ENCODE assay signal across 12 cellular contexts in the genomic region with DNA sequence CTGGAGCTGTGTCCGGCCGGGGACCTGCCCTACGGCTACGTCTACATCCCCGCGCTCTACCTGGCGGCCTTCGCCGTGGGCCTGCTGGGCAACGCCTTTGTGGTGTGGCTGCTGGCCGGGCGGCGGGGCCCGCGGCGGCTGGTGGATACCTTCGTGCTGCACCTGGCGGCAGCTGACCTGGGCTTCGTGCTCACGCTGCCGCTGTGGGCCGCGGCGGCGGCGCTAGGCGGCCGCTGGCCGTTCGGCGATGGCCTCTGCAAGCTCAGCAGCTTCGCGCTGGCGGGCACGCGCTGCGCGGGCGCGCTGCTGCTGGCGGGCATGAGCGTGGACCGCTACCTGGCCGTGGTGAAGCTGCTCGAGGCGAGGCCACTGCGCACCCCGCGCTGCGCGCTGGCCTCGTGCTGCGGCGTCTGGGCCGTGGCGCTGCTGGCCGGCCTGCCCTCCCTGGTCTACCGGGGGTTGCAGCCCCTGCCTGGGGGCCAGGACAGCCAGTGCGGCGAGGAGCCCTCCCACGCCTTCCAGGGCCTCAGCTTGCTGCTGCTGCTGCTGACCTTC. TPM values are rescaled to one million over a fixed set of nuclear protein-coding genes. Genes with fewer than 3 reads are reported as not detected.
DNase-seq lines count a peak whose midpoint lies in the region; ATAC-seq and TF ChIP-seq lines count a peak whose summit lies in the region.
"Had no signal": no experiment of that assay in that cellular context is flagged by ENCODE, and none has a peak within 500 bp of the region (broad histone marks: within the 10 kb centered on the region; RNA-seq: fewer than 3 reads in every experiment).

No MANE protein-coding gene starts in this region.

- ATAC-seq in heart left ventricle: peak in 2 of 4 donors; percentile 12 to 19
- ATAC-seq in Right ventricle myocardium inferior: no peak
- ATAC-seq in HG02798 (IDR thresholded peaks at IDR 0.05; ENCODE audit: poor library complexity, unreplicated experiment): no peak
- ATAC-seq: activated naive CD8-positive, alpha-beta T cell treated with anti-CD3 and anti-CD28 coated beads, Interleukin-2, amount 50 U/mL, for 24 hours had no signal

- H3K27ac Mint-ChIP-seq in nephron progenitor cell: no peak overlapping the region
- H3K27ac Mint-ChIP-seq: activated naive CD8-positive, alpha-beta T cell treated with anti-CD3 and anti-CD28 coated beads, Interleukin-2, amount 50 U/mL, for 24 hours had no signal

- H3K9me3 ChIP-seq in heart left ventricle: no peaks in the 10 kb centered on the region
- H3K9me3 ChIP-seq in duodenal mucosa (ENCODE audit: control insufficient read depth in 1 of 2, low read length in 2 of 2): no peaks in the 10 kb centered on the region
- H3K9me3 ChIP-seq in mesodermal cell (ENCODE audit: control insufficient read depth, low read length): no peaks in the 10 kb centered on the region
- no peaks in the 10 kb centered on the region for H3K9me3 ChIP-seq in tibial artery

- 3 to 9% (median 6%) methylated on average over 20 to 61 of the region's 61 CpGs for WGBS in heart left ventricle, 4 donors
- WGBS in mesodermal cell (ENCODE audit: insufficient coverage in 2 of 2), 2 experiments: 58 to 75% methylated on average over 33 to 61 of the region's 61 CpGs

- no peak overlapping the region for H3K9ac ChIP-seq in duodenal mucosa (ENCODE audit: low read depth in 1 of 2, low read length in 2 of 2)

- H3K27me3 Mint-ChIP-seq in nephron progenitor cell (ENCODE audit: low read depth, poor library complexity): peaks cover 19% of the 10 kb centered on the region

- peaks cover 24% of the 10 kb centered on the region for H3K4me1 Mint-ChIP-seq in nephron progenitor cell

- DNase-seq in heart left ventricle: no peak
- no peak for DNase-seq in Right ventricle myocardium inferior (ENCODE audit: missing footprints)
- DNase-seq in tibial artery: no peak
- no peak for DNase-seq in nephron progenitor cell
- no peak for DNase-seq in activated effector memory CD4-positive, alpha-beta T cell treated with Interleukin-2 at 50 U/mL for 16 hours
- DNase-seq: activated CD4-positive, alpha-beta T cell treated with anti-CD3 and anti-CD28 coated beads, Interleukin-2, amount 50 U/mL, for 1 hour; activated naive CD8-positive, alpha-beta T cell treated with anti-CD3 and anti-CD28 coated beads, Interleukin-2, amount 50 U/mL, for 24 hours; SHP77 had no signal

- TF ChIP-seq CTCF in heart left ventricle (IDR thresholded peaks at IDR 0.05) (no peak), tibial artery (IDR thresholded peaks at IDR 0.05) (no peak), nephron progenitor cell (IDR thresholded peaks at IDR 0.05) (no peak)

- TF ChIP-seq POLR2A in heart left ventricle (IDR thresholded peaks at IDR 0.05): no peak

- H3K4me1 ChIP-seq in heart left ventricle: peaks cover 3 to 15% (median 10%) of the 10 kb centered on the region in 12 donors
- peaks cover 0 to 9% of the 10 kb centered on the region in 2 donors for H3K4me1 ChIP-seq in duodenal mucosa (ENCODE audit: control insufficient read depth in 1 of 2, insufficient read depth in 2 of 2, low read length in 2 of 2)
- H3K4me1 ChIP-seq in mesodermal cell (ENCODE audit: control insufficient read depth, insufficient read depth, low read length, poor library complexity, severe bottlenecking): no peaks in the 10 kb centered on the region
- peaks cover 0 to 15% (median 12%) of the 10 kb centered on the region in 4 donors for H3K4me1 ChIP-seq in tibial artery

- intact Hi-C loops in heart left ventricle (cut with DNase I): no loop called here
- intact Hi-C loops in Right ventricle myocardium inferior (cut with DNase I): no loop called here
- intact Hi-C loops in tibial artery (cut with DNase I; ENCODE audit: low total_unique reads): no loop called here

- H3K27ac ChIP-seq in heart left ventricle: no peak overlapping the region
- H3K27ac ChIP-seq in duodenal mucosa (ENCODE audit: low read depth, low read length): no peak overlapping the region
- H3K27ac ChIP-seq in mesodermal cell (ENCODE audit: low read depth, low read length, severe bottlenecking): no peak overlapping the region
- H3K27ac ChIP-seq in tibial artery: no peak overlapping the region

- no peaks in the 10 kb centered on the region for H3K9me3 Mint-ChIP-seq in nephron progenitor cell
- H3K9me3 Mint-ChIP-seq: activated naive CD8-positive, alpha-beta T cell treated with anti-CD3 and anti-CD28 coated beads, Interleukin-2, amount 50 U/mL, for 24 hours had no signal

- H3K27me3 ChIP-seq in heart left ventricle (peaks cover 22 to 86% (median 39%) of the 10 kb centered on the region in 9 donors), duodenal mucosa (ENCODE audit: control insufficient read depth in 1 of 2, insufficient read depth in 2 of 2, low read length in 2 of 2) (peaks cover 40 to 48% of the 10 kb centered on the region in 2 donors), tibial artery (peaks cover 6 to 63% of the 10 kb centered on the region in 2 donors)

- H3K36me3 Mint-ChIP-seq in nephron progenitor cell (ENCODE audit: low read depth): no peaks in the 10 kb centered on the region

- no peaks in the 10 kb centered on the region for H3K36me3 ChIP-seq in heart left ventricle
- H3K36me3 ChIP-seq in duodenal mucosa (ENCODE audit: control insufficient read depth in 1 of 2, insufficient read depth in 2 of 2, low read length in 2 of 2): no peaks in the 10 kb centered on the region
- no peaks in the 10 kb centered on the region for H3K36me3 ChIP-seq in mesodermal cell (ENCODE audit: control insufficient read depth, insufficient read depth, low read length)
- no peaks in the 10 kb centered on the region for H3K36me3 ChIP-seq in tibial artery

- no peak overlapping the region for H3K4me3 Mint-ChIP-seq in nephron progenitor cell
- H3K4me3 Mint-ChIP-seq: activated naive CD8-positive, alpha-beta T cell treated with anti-CD3 and anti-CD28 coated beads, Interleukin-2, amount 50 U/mL, for 24 hours had no signal

- peak overlapping the region; percentile 0 to 46 (median 28) for H3K4me3 ChIP-seq in heart left ventricle
- peak overlapping the region; percentile 9 to 59 for H3K4me3 ChIP-seq in duodenal mucosa (ENCODE audit: low read depth in 1 of 2, low read length in 2 of 2)
- peak overlapping the region; percentile 5 for H3K4me3 ChIP-seq in mesodermal cell (ENCODE audit: extremely low read depth, insufficient read depth, low read length, poor library complexity, severe bottlenecking)
- peak overlapping the region; percentile 22 to 47 for H3K4me3 ChIP-seq in tibial artery

RNA-seq across cellular contexts. Expression of gene GPR25, which starts 0.4 kb away (rescaled TPM):
- not detected for total RNA-seq in heart left ventricle
- polyA plus RNA-seq in heart left ventricle: not detected
- not detected for total RNA-seq in Right ventricle myocardium inferior
- polyA plus RNA-seq in mesodermal cell (2013, experiment 1 of 2): not detected
- polyA plus RNA-seq in mesodermal cell (2013, experiment 2 of 2): not detected
- total RNA-seq: myocyte had no signal

RNA-seq across cellular contexts. Expression of gene INAVA, which starts 21.5 kb away (rescaled TPM):
- under 1 TPM in 5 of 9 donors, not detected in 4; 0.07 to 0.43 (median 0.16) TPM for total RNA-seq in heart left ventricle
- under 1 TPM; 0.07 to 0.11 TPM for polyA plus RNA-seq in heart left ventricle
- total RNA-seq in Right ventricle myocardium inferior: not detected
- 19.2 TPM for polyA plus RNA-seq in mesodermal cell (2013, experiment 1 of 2)
- 17.3 TPM for polyA plus RNA-seq in mesodermal cell (2013, experiment 2 of 2)
